ENCODE assay signal across 23 cellular contexts in genomic region chr14:104306450-104307040, GRCh38.
A peak's percentile ranks its signal among the peaks of the same experiment; 100 is the strongest.
DNase-seq lines count a peak whose midpoint lies in the region; ATAC-seq, FAIRE-seq and TF ChIP-seq lines count a peak whose summit lies in the region.
"Had no signal": no experiment of that assay in that cellular context is flagged by ENCODE, and none has a peak within 500 bp of the region (broad histone marks: within the 10 kb centered on the region; RNA-seq: fewer than 3 reads in every experiment).

No MANE protein-coding gene starts in this region.

- H3K27me3 Mint-ChIP-seq in immature natural killer cell (ENCODE audit: low read depth in 3 of 3), result peaks cover 0 to 2% (median 1%) of the 10 kb centered on the region in 3 donors

- H3K36me3 ChIP-seq in heart right ventricle (no peaks in the 10 kb centered on the region), RWPE2 (ENCODE audit: low read depth) (no peaks in the 10 kb centered on the region), kidney (ENCODE audit: control insufficient read depth in 1 of 2, insufficient read depth in 2 of 2, low read length in 2 of 2) (no peaks in the 10 kb centered on the region), sigmoid colon (no peaks in the 10 kb centered on the region)

- FAIRE-seq in kidney (lab: Jason Lieb, UNC), result no peak
- FAIRE-seq: A204.1, G401.6, GM12892 had no signal

- DNase-seq in cardiac septum (ENCODE audit: low spot score) (peak; percentile 53), heart right ventricle (no peak), RWPE2 (ENCODE audit: low spot score) (peak; percentile 62), kidney (peak; percentile 61), sigmoid colon (peak; percentile 49), NCI-H1048 (lab: John Stamatoyannopoulos, UW) (no peak), immature natural killer cell (no peak)
- DNase-seq: GOT3, MV-4-11, NCI-H1694, NCI-H2081, NCI-H2171, NCI-H345, NCI-H524, NCI-H82, SIG-M5, SK-N-SH had no signal

- intact Hi-C loops in cardiac septum (cut with DNase I), result no loop called here
- intact Hi-C loops in heart right ventricle (cut with DNase I), result no loop called here
- intact Hi-C loops in kidney (cut with DNase I), result no loop called here
- intact Hi-C loops in sigmoid colon (cut with DNase I), result no loop called here

- TF ChIP-seq CTCF in heart right ventricle (IDR thresholded peaks at IDR 0.05) (no peak), RWPE2 (IDR thresholded peaks at IDR 0.05; ENCODE audit: poor library complexity, severe bottlenecking) (no peak), kidney (IDR thresholded peaks at IDR 0.05; ENCODE audit: borderline replicate concordance, extremely low read depth, insufficient read depth) (no peak), sigmoid colon (IDR thresholded peaks at IDR 0.05) (no peak)

- H3K4me3 Mint-ChIP-seq in immature natural killer cell, result no peak overlapping the region
- H3K4me3 Mint-ChIP-seq: IgD-negative memory B cell had no signal

- 71 to 79% methylated on average over 17 of the region's 17 CpGs for WGBS in heart right ventricle, 2 donors
- 81 to 87% methylated on average over 17 of the region's 17 CpGs for WGBS in sigmoid colon, 2 donors

- no peaks in the 10 kb centered on the region for H3K4me1 Mint-ChIP-seq in immature natural killer cell
- H3K4me1 Mint-ChIP-seq: IgD-negative memory B cell had no signal

- peaks cover 0 to 10% (median 0%) of the 10 kb centered on the region in 11 donors for H3K9me3 ChIP-seq in heart right ventricle
- peaks cover 1% of the 10 kb centered on the region for H3K9me3 ChIP-seq in RWPE2 (ENCODE audit: severe bottlenecking)
- no peaks in the 10 kb centered on the region for H3K9me3 ChIP-seq in kidney (ENCODE audit: control insufficient read depth in 1 of 2, low read length in 2 of 2)
- H3K9me3 ChIP-seq in sigmoid colon, result peaks cover 0 to 4% (median 0%) of the 10 kb centered on the region in 4 donors
- H3K9me3 ChIP-seq: SK-N-SH had no signal

- H3K9ac ChIP-seq in kidney (ENCODE audit: low read length in 2 of 2), result no peak overlapping the region
- H3K9ac ChIP-seq: SK-N-SH had no signal

- H3K4me1 ChIP-seq in heart right ventricle (no peaks in the 10 kb centered on the region), RWPE2 (ENCODE audit: insufficient read depth, poor library complexity, severe bottlenecking) (no peaks in the 10 kb centered on the region), kidney (ENCODE audit: control insufficient read depth in 1 of 2, insufficient read depth in 1 of 2, low read depth in 1 of 2, low read length in 2 of 2) (no peaks in the 10 kb centered on the region), sigmoid colon (no peaks in the 10 kb centered on the region)

- no peak overlapping the region for H3K27ac Mint-ChIP-seq in immature natural killer cell
- H3K27ac Mint-ChIP-seq: IgD-negative memory B cell had no signal

- TF ChIP-seq POLR2A in sigmoid colon (IDR thresholded peaks at IDR 0.05), result no peak

- TF ChIP-seq EP300 in sigmoid colon (IDR thresholded peaks at IDR 0.05), result no peak

- ATAC-seq in heart right ventricle (no peak), RWPE2 (ENCODE audit: low read depth) (no peak)
- ATAC-seq: HCT116 had no signal

- H3K27me3 ChIP-seq in heart right ventricle (peaks cover 0 to 16% (median 0%) of the 10 kb centered on the region in 7 donors), RWPE2 (ENCODE audit: insufficient read depth, poor library complexity, severe bottlenecking) (peaks cover 24% of the 10 kb centered on the region), sigmoid colon (no peaks in the 10 kb centered on the region)

- H3K4me3 ChIP-seq in heart right ventricle (no peak overlapping the region), RWPE2 (ENCODE audit: severe bottlenecking) (no peak overlapping the region), kidney (ENCODE audit: low read length in 2 of 2) (no peak overlapping the region), sigmoid colon (no peak overlapping the region)

- H3K27ac ChIP-seq in heart right ventricle (no peak overlapping the region), RWPE2 (ENCODE audit: poor library complexity, severe bottlenecking) (no peak overlapping the region), kidney (ENCODE audit: low read depth in 2 of 2, low read length in 2 of 2) (no peak overlapping the region), sigmoid colon (no peak overlapping the region)
- H3K27ac ChIP-seq: C4-2B had no signal

- peaks cover 0 to 3% (median under 1%) of the 10 kb centered on the region in 6 donors for H3K9me3 Mint-ChIP-seq in immature natural killer cell

- H3K36me3 Mint-ChIP-seq in immature natural killer cell, result no peaks in the 10 kb centered on the region
- H3K36me3 Mint-ChIP-seq: IgD-negative memory B cell had no signal

Comparison
In these comparisons a context has a peak if more than half of its experiments do, and no peak if none do; other contexts are left out.
1. DNase-seq: peak in cardiac septum (single experiment), RWPE2 (single experiment), kidney (single experiment) and sigmoid colon (single experiment); none in heart right ventricle (0 of 2), NCI-H1048 (single experiment) and immature natural killer cell (0 of 3).